In genomic region chr2:19891971-19892370, GRCh38 we compare ENCODE assay signal across 7 cellular contexts. TPM values are rescaled to one million over a fixed set of nuclear protein-coding genes. Genes with fewer than 3 reads are reported as not detected.
DNase-seq lines count a peak whose midpoint lies in the region; ATAC-seq and TF ChIP-seq lines count a peak whose summit lies in the region.
"Not testable (repeated sequence)": the region's sequence is repeated elsewhere in the genome, so short reads cannot be mapped to it uniquely, and the experiment has no call there.

No MANE protein-coding gene starts in this region.

- not testable (repeated sequence) for H3K36me3 ChIP-seq in GM23338 (ENCODE audit: insufficient read depth); mesendoderm (ENCODE audit: control insufficient read depth, insufficient read depth, low read length)

- not testable (repeated sequence) for H2BK5ac ChIP-seq in mesendoderm (ENCODE audit: low read length)

- not testable (repeated sequence) for H3F3A ChIP-seq in GM23338 (replicated peaks; ENCODE audit: low read depth)

- not testable (repeated sequence) for H3K4me1 Mint-ChIP-seq in GM23338
- H3K4me1 Mint-ChIP-seq in activated CD4-positive, alpha-beta T cell treated with anti-CD3 and anti-CD28 coated beads, Interleukin-2, amount 10 ng/mL, durations not matched to agents 24 days and 14 days, result peaks cover 35% of the 10 kb centered on the region

- H3K9ac ChIP-seq in mesendoderm (ENCODE audit: low read length), result not testable (repeated sequence)

- H3K4ac ChIP-seq in mesendoderm (ENCODE audit: low read depth, low read length), result not testable (repeated sequence)

- not testable (repeated sequence) for TF ChIP-seq POLR2A in NB4 (IDR thresholded peaks at IDR 0.05; ENCODE audit: extremely low read depth, insufficient read length)

- H4K5ac ChIP-seq in mesendoderm (ENCODE audit: low read length), result not testable (repeated sequence)

- not testable (repeated sequence) for H3K23ac ChIP-seq in mesendoderm (ENCODE audit: low read length)

- intact Hi-C loops in activated CD4-positive, alpha-beta T cell treated with anti-CD3 and anti-CD28 coated beads, Interleukin-2, amount 10 ng/mL, durations not matched to agents 24 days and 14 days (cut with micrococcal nuclease), result not testable (repeated sequence)

- not testable (repeated sequence) for H3K27ac ChIP-seq in GM23338 (ENCODE audit: low read depth); mesendoderm (ENCODE audit: low read depth, low read length)

- H2BK15ac ChIP-seq in mesendoderm (replicated peaks; ENCODE audit: low read depth), result not testable (repeated sequence)

- WGBS in mesendoderm (ENCODE audit: extremely low coverage, insufficient coverage, low lambda C conversion rate), result no CpG with 5 or more reads among the region's 4 CpGs

- not testable (repeated sequence) for H2AFZ ChIP-seq in GM23338

- not testable (repeated sequence) for H3K79me2 ChIP-seq in GM23338 (replicated peaks; ENCODE audit: insufficient read depth); mesendoderm (ENCODE audit: control insufficient read depth, insufficient read depth, low read length)

- H4K20me1 ChIP-seq in GM23338 (replicated peaks; ENCODE audit: insufficient read depth), result not testable (repeated sequence)

- H2BK120ac ChIP-seq in mesendoderm (ENCODE audit: low read depth, low read length), result not testable (repeated sequence)

- H3K36me3 Mint-ChIP-seq in GM23338 (ENCODE audit: low read depth), result not testable (repeated sequence)
- H3K36me3 Mint-ChIP-seq in activated CD4-positive, alpha-beta T cell treated with anti-CD3 and anti-CD28 coated beads, Interleukin-2, amount 10 ng/mL, durations not matched to agents 24 days and 14 days (ENCODE audit: low read depth), result peaks cover 17% of the 10 kb centered on the region

- not testable (repeated sequence) for H3K79me1 ChIP-seq in mesendoderm (ENCODE audit: low read length)

- H3K4me2 ChIP-seq in GM23338; mesendoderm (ENCODE audit: low read length): not testable (repeated sequence)

- H3K27ac Mint-ChIP-seq in GM23338, result not testable (repeated sequence)
- H3K27ac Mint-ChIP-seq in activated CD4-positive, alpha-beta T cell treated with anti-CD3 and anti-CD28 coated beads, Interleukin-2, amount 10 ng/mL, durations not matched to agents 24 days and 14 days, result peak overlapping the region; percentile 1

- H3K9me2 ChIP-seq in GM23338 (ENCODE audit: insufficient read depth), result not testable (repeated sequence)

- not testable (repeated sequence) for H3K18ac ChIP-seq in mesendoderm (ENCODE audit: low read length)

- not testable (repeated sequence) for H2AK5ac ChIP-seq in mesendoderm (ENCODE audit: low read length)

- not testable (repeated sequence) for H3K56ac ChIP-seq in mesendoderm (ENCODE audit: low read length)

- not testable (repeated sequence) for H3K4me3 Mint-ChIP-seq in GM23338
- H3K4me3 Mint-ChIP-seq in activated CD4-positive, alpha-beta T cell treated with anti-CD3 and anti-CD28 coated beads, Interleukin-2, amount 10 ng/mL, durations not matched to agents 24 days and 14 days, result peak overlapping the region; percentile 8

- not testable (repeated sequence) for H3K9me3 Mint-ChIP-seq in GM23338; activated CD4-positive, alpha-beta T cell treated with anti-CD3 and anti-CD28 coated beads, Interleukin-2, amount 10 ng/mL, durations not matched to agents 24 days and 14 days

- DNase-seq in DMS 273 (lab: John Stamatoyannopoulos, UW; ENCODE audit: unreplicated experiment), result peak; percentile 8
- peak; percentile 8 for DNase-seq in GM23338 (ENCODE audit: low spot score)
- DNase-seq in NB4 (ENCODE audit: low read depth), result peak; percentile 89
- DNase-seq in SKM-1 (lab: John Stamatoyannopoulos, UW; ENCODE audit: unreplicated experiment), result peak; percentile 91
- not testable (repeated sequence) for DNase-seq in activated CD4-positive, alpha-beta T cell treated with anti-CD3 and anti-CD28 coated beads, Interleukin-2, amount 10 ng/mL, durations not matched to agents 24 days and 14 days
- DNase-seq in ecto neural progenitor cell (ENCODE audit: low spot score), result peak; percentile 18
- DNase-seq in mesendoderm, result peak; percentile 24

- H3K4me1 ChIP-seq in GM23338 (ENCODE audit: insufficient read depth); mesendoderm (ENCODE audit: control insufficient read depth, low read depth, low read length): not testable (repeated sequence)

- not testable (repeated sequence) for TF ChIP-seq CTCF in GM23338 (conservative IDR thresholded peaks at IDR 0.05; ENCODE audit: low read depth in 2 of 2); NB4 (IDR thresholded peaks at IDR 0.05; ENCODE audit: low read depth, low read length)

- H3K27me3 Mint-ChIP-seq in GM23338 (ENCODE audit: insufficient read depth, low read depth, poor library complexity); activated CD4-positive, alpha-beta T cell treated with anti-CD3 and anti-CD28 coated beads, Interleukin-2, amount 10 ng/mL, durations not matched to agents 24 days and 14 days: not testable (repeated sequence)

- not testable (repeated sequence) for H3K4me3 ChIP-seq in GM23338; NB4 (ENCODE audit: low read depth, low read length); mesendoderm (ENCODE audit: low read length)

- ATAC-seq in GM23338, result not testable (repeated sequence)

- not testable (repeated sequence) for H4K8ac ChIP-seq in mesendoderm (ENCODE audit: low read depth, low read length)

- H3K27me3 ChIP-seq in GM23338 (ENCODE audit: insufficient read depth); mesendoderm (ENCODE audit: insufficient read depth, low read length, poor library complexity): not testable (repeated sequence)

RNA-seq across cellular contexts. Expression of gene TTC32, which starts 9.8 kb away (rescaled TPM):
- total RNA-seq in GM23338 (2014; rRNA removed; shearing (Covaris generic)), result 4.6 and 4.9 TPM in 2 replicates
- 17.0 and 22.8 TPM in 2 replicates for polyA plus RNA-seq in GM23338 (2016; fragmentation: Nextera tagmentation; extraction: Ambion mirVana)
- 10.5 and 11.0 TPM in 2 replicates for total RNA-seq in activated CD4-positive, alpha-beta T cell treated with anti-CD3 and anti-CD28 coated beads, Interleukin-2, amount 10 ng/mL, durations not matched to agents 24 days and 14 days
- polyA plus RNA-seq in mesendoderm (2013, experiment 1 of 2), result 9.4 TPM
- 11.5 TPM for polyA plus RNA-seq in mesendoderm (2013, experiment 2 of 2)
